In genomic region chr7:12389089-12389700, GRCh38 we compare ENCODE assay signal across 9 cellular contexts. TPM values are rescaled to one million over a fixed set of nuclear protein-coding genes. Genes with fewer than 3 reads are reported as not detected.
DNase-seq lines count a peak whose midpoint lies in the region; ATAC-seq and TF ChIP-seq lines count a peak whose summit lies in the region.
"Had no signal": no experiment of that assay in that cellular context is flagged by ENCODE, and none has a peak within 500 bp of the region (broad histone marks: within the 10 kb centered on the region; RNA-seq: fewer than 3 reads in every experiment).

No MANE protein-coding gene starts in this region.

- no peaks in the 10 kb centered on the region for H3K36me3 Mint-ChIP-seq in Calu3 (ENCODE audit: insufficient read depth, unreplicated experiment)
- H3K36me3 Mint-ChIP-seq in naive thymus-derived CD8-positive, alpha-beta T cell = no peaks in the 10 kb centered on the region
- H3K36me3 Mint-ChIP-seq: activated naive CD4-positive, alpha-beta T cell treated with anti-CD3 and anti-CD28 coated beads, Interleukin-2, amount 50 U/mL, for 24 hours had no signal

- H3K4me3 Mint-ChIP-seq in Calu3 (ENCODE audit: low read depth, unreplicated experiment) = no peak overlapping the region
- H3K4me3 Mint-ChIP-seq in naive thymus-derived CD8-positive, alpha-beta T cell = no peak overlapping the region
- H3K4me3 Mint-ChIP-seq: activated naive CD4-positive, alpha-beta T cell treated with anti-CD3 and anti-CD28 coated beads, Interleukin-2, amount 50 U/mL, for 24 hours had no signal

- ATAC-seq in GM18909 (IDR thresholded peaks at IDR 0.05; ENCODE audit: poor library complexity, unreplicated experiment) = peak; percentile 96
- ATAC-seq in HG03060 (IDR thresholded peaks at IDR 0.05; ENCODE audit: low read depth, unreplicated experiment) = peak; percentile 89
- peak; percentile 72 to 79 for ATAC-seq in naive thymus-derived CD8-positive, alpha-beta T cell

- peak; percentile 82 for TF ChIP-seq CTCF in Calu3 (IDR thresholded peaks at IDR 0.05; ENCODE audit: unreplicated experiment)

- H3K9me3 Mint-ChIP-seq in Calu3 (ENCODE audit: low read depth, unreplicated experiment) = no peaks in the 10 kb centered on the region
- no peaks in the 10 kb centered on the region for H3K9me3 Mint-ChIP-seq in naive thymus-derived CD8-positive, alpha-beta T cell
- H3K9me3 Mint-ChIP-seq: activated naive CD4-positive, alpha-beta T cell treated with anti-CD3 and anti-CD28 coated beads, Interleukin-2, amount 50 U/mL, for 24 hours had no signal

- no peaks in the 10 kb centered on the region for H3K27me3 Mint-ChIP-seq in Calu3 (ENCODE audit: unreplicated experiment)
- H3K27me3 Mint-ChIP-seq in naive thymus-derived CD8-positive, alpha-beta T cell = peaks cover 0 to 3% (median 0%) of the 10 kb centered on the region in 5 donors

- H3K4me1 Mint-ChIP-seq in Calu3 (ENCODE audit: low read depth, unreplicated experiment) = peaks cover 18% of the 10 kb centered on the region
- no peaks in the 10 kb centered on the region for H3K4me1 Mint-ChIP-seq in naive thymus-derived CD8-positive, alpha-beta T cell
- H3K4me1 Mint-ChIP-seq: activated naive CD4-positive, alpha-beta T cell treated with anti-CD3 and anti-CD28 coated beads, Interleukin-2, amount 50 U/mL, for 24 hours had no signal

- H3K27ac Mint-ChIP-seq in Calu3 (ENCODE audit: unreplicated experiment) = no peak overlapping the region
- H3K27ac Mint-ChIP-seq in naive thymus-derived CD8-positive, alpha-beta T cell = no peak overlapping the region
- H3K27ac Mint-ChIP-seq: activated naive CD4-positive, alpha-beta T cell treated with anti-CD3 and anti-CD28 coated beads, Interleukin-2, amount 50 U/mL, for 24 hours had no signal

- BruUV-seq in Calu3 (replicated peaks; lab: Mats Ljungman, UMichigan) = no TSS peak

- POLR2A ChIA-PET in naive thymus-derived CD8-positive, alpha-beta T cell (lab: Charles Lee) = no interaction called here

- intact Hi-C loops in Calu3 (cut with micrococcal nuclease; ENCODE audit: unreplicated experiment) = loop anchor here (1.0 to 5.0 kb wide), 2 partner anchors 33 to 101 kb away; no protein-coding TSS in a partner anchor

- CTCF ChIA-PET in Calu3 (lab: Charles Lee) = interaction anchor here (0.7 to 1.5 kb wide), 6 partner anchors 12 to 101 kb away, joined by 3 to 12 read pairs (median 4); partner anchors contain the start of gene VWDE

- DNase-seq in Calu3 (peak; percentile 73), NCI-H187 treated with DMSO at 0.1 percent for 48 hours (lab: John Stamatoyannopoulos, UW) (peak; percentile 55), T-helper 22 cell (ENCODE audit: low read depth) (peak; percentile 1)
- DNase-seq in effector CD8-positive, alpha-beta T cell (lab: John Stamatoyannopoulos, UW) = peak; percentile 0
- DNase-seq in naive thymus-derived CD8-positive, alpha-beta T cell = peak in 9 of 10 donors; percentile 10 to 68 (median 27)
- no peak for DNase-seq in NK-92 treated with Interleukin-12 subunit alpha and Interleukin-12 subunit beta, amount 100 ng/mL, for 24 hours (lab: John Stamatoyannopoulos, UW)

RNA-seq across cellular contexts. Expression of gene VWDE, which starts 14.5 kb away (rescaled TPM):
- 20.2 and 21.3 TPM in 2 replicates for total RNA-seq in Calu3 (2022)
- total RNA-seq in naive thymus-derived CD8-positive, alpha-beta T cell = 1 to 10 TPM; 3.5 to 4.0 TPM
- 1 to 10 TPM in 1 of 3 donors, not detected in 2; 1.0 TPM for polyA plus RNA-seq in naive thymus-derived CD8-positive, alpha-beta T cell
